8 cellular contexts compared by ENCODE assay signal in genomic region chr1:20194770-20195463, GRCh38. TPM values are rescaled to one million over a fixed set of nuclear protein-coding genes. Genes with fewer than 3 reads are reported as not detected.
DNase-seq lines count a peak whose midpoint lies in the region; ATAC-seq and TF ChIP-seq lines count a peak whose summit lies in the region.

No MANE protein-coding gene starts in this region.

- ATAC-seq in T-cell (replicated peaks in 1 of 4) (peak; percentile 58 to 85 (median 70)), left ventricle myocardium superior (peak; percentile 89), HG03457 (IDR thresholded peaks at IDR 0.05; ENCODE audit: unreplicated experiment) (no peak), HG03439 (IDR thresholded peaks at IDR 0.05; ENCODE audit: unreplicated experiment) (no peak)

- H3K9ac ChIP-seq in KMS-11 (no peak overlapping the region), adipocyte (ENCODE audit: low read length) (no peak overlapping the region), skeletal muscle tissue (ENCODE audit: low read depth in 1 of 3, low read length in 3 of 3) (peak overlapping the region in 1 of 3 donors; percentile 66)

- no TSS peak for BruUV-seq in Caco-2 (replicated peaks; lab: Mats Ljungman, UMichigan)

- no peaks in the 10 kb centered on the region for H3K36me3 Mint-ChIP-seq in Caco-2 (ENCODE audit: insufficient read depth, unreplicated experiment)
- no peaks in the 10 kb centered on the region for H3K36me3 Mint-ChIP-seq in T-cell

- no peaks in the 10 kb centered on the region for H4K20me1 ChIP-seq in KMS-11 (ENCODE audit: insufficient read depth)

- no peaks in the 10 kb centered on the region for H3K9me3 ChIP-seq in Caco-2
- no peaks in the 10 kb centered on the region for H3K9me3 ChIP-seq in adipocyte (ENCODE audit: control insufficient read depth, low read length)
- no peaks in the 10 kb centered on the region for H3K9me3 ChIP-seq in skeletal muscle tissue (ENCODE audit: control insufficient read depth in 3 of 3, low read length in 3 of 3)

- no peak overlapping the region for H3K27ac Mint-ChIP-seq in Caco-2 (ENCODE audit: unreplicated experiment)
- H3K27ac Mint-ChIP-seq in T-cell: no peak overlapping the region

- H2AFZ ChIP-seq in KMS-11 (ENCODE audit: low read depth): no peak overlapping the region

- DNase-seq in Caco-2: peak; percentile 46 to 62
- peak; percentile 29 to 75 (median 65) for DNase-seq in T-cell
- peak; percentile 54 for DNase-seq in adipocyte (ENCODE audit: low read depth)
- DNase-seq in left ventricle myocardium superior: peak; percentile 83

- no peak overlapping the region for H3K4me3 ChIP-seq in Caco-2 (ENCODE audit: low read depth, low read length)
- no peak overlapping the region for H3K4me3 ChIP-seq in KMS-11 (IDR thresholded peaks at IDR 0.05; ENCODE audit: insufficient read depth, low read depth, low read length)
- H3K4me3 ChIP-seq in adipocyte (ENCODE audit: low read length): peak overlapping the region; percentile 54
- peak overlapping the region; percentile 26 to 60 (median 30) for H3K4me3 ChIP-seq in skeletal muscle tissue (ENCODE audit: low read length in 3 of 3)

- H3K4me1 Mint-ChIP-seq in Caco-2 (ENCODE audit: low read depth, unreplicated experiment) (no peaks in the 10 kb centered on the region), T-cell (peaks cover 0 to 3% (median 0%) of the 10 kb centered on the region in 3 donors)

- CTCF ChIA-PET in Caco-2 (lab: Charles Lee) (interaction anchor here (0.7 kb wide), 1 partner anchor 135 kb away, joined by 4 read pairs; no protein-coding TSS in a partner anchor), T-cell (lab: Charles Lee) (interaction anchor here (0.5 to 1.4 kb wide), 9 partner anchors 8 to 1053 kb away, joined by 3 to 6 read pairs (median 4); no protein-coding TSS in a partner anchor)

- H3K27me3 Mint-ChIP-seq in Caco-2 (ENCODE audit: insufficient read depth, unreplicated experiment): peaks cover 3% of the 10 kb centered on the region
- peaks cover 11 to 16% of the 10 kb centered on the region in 2 donors for H3K27me3 Mint-ChIP-seq in T-cell

- no peak overlapping the region for H3K27ac ChIP-seq in KMS-11
- H3K27ac ChIP-seq in skeletal muscle tissue (ENCODE audit: low read depth, low read length): no peak overlapping the region

- H3K27me3 ChIP-seq in Caco-2 (replicated peaks; ENCODE audit: control insufficient read depth, insufficient read depth, low read length): no peaks in the 10 kb centered on the region
- H3K27me3 ChIP-seq in KMS-11 (ENCODE audit: insufficient read depth, low read depth): peaks cover 46% of the 10 kb centered on the region; the same call in 1 of the 2 replicates
- peaks cover 18% of the 10 kb centered on the region for H3K27me3 ChIP-seq in adipocyte (replicated peaks; ENCODE audit: control insufficient read depth, insufficient read depth, low read length)
- peaks cover 17 to 28% (median 24%) of the 10 kb centered on the region in 3 donors for H3K27me3 ChIP-seq in skeletal muscle tissue (ENCODE audit: control insufficient read depth in 3 of 3, insufficient read depth in 3 of 3, low read length in 3 of 3)

- TF ChIP-seq CTCF in Caco-2 (IDR thresholded peaks at IDR 0.05; ENCODE audit: insufficient read depth in 1 of 2, low read depth in 1 of 2, low read length in 1 of 2, severe bottlenecking in 1 of 2, unreplicated experiment in 1 of 2): peak; percentile 54 to 65
- TF ChIP-seq CTCF in KMS-11 (conservative IDR thresholded peaks at IDR 0.05; ENCODE audit: low read depth, low read length): peak; percentile 64

- H3K4me1 ChIP-seq in Caco-2 (no peaks in the 10 kb centered on the region), KMS-11 (ENCODE audit: low read depth, poor library complexity, severe bottlenecking) (no peaks in the 10 kb centered on the region), adipocyte (ENCODE audit: control insufficient read depth, insufficient read depth, low read length) (peaks cover 19% of the 10 kb centered on the region), skeletal muscle tissue (ENCODE audit: control insufficient read depth in 3 of 3, insufficient read depth in 3 of 3, low read length in 3 of 3) (peaks cover 5 to 7% (median 7%) of the 10 kb centered on the region in 3 donors)

- H3K36me3 ChIP-seq in Caco-2 (ENCODE audit: control insufficient read depth, insufficient read depth, low read length) (no peaks in the 10 kb centered on the region), KMS-11 (ENCODE audit: insufficient read depth) (no peaks in the 10 kb centered on the region), adipocyte (ENCODE audit: control insufficient read depth, insufficient read depth, low read length, severe bottlenecking) (no peaks in the 10 kb centered on the region), skeletal muscle tissue (ENCODE audit: control insufficient read depth in 3 of 3, insufficient read depth in 3 of 3, low read length in 3 of 3) (no peaks in the 10 kb centered on the region)

- H3K79me2 ChIP-seq in KMS-11 (ENCODE audit: insufficient read depth, low read depth): no peaks in the 10 kb centered on the region

- H3K4me3 Mint-ChIP-seq in Caco-2 (ENCODE audit: unreplicated experiment): no peak overlapping the region
- H3K4me3 Mint-ChIP-seq in T-cell: no peak overlapping the region

- H3K9me3 Mint-ChIP-seq in Caco-2 (ENCODE audit: unreplicated experiment) (no peaks in the 10 kb centered on the region), T-cell (no peaks in the 10 kb centered on the region)

- POLR2A ChIA-PET in Caco-2 (lab: Charles Lee) (no interaction called here), T-cell (lab: Charles Lee) (no interaction called here)

- no peak overlapping the region for H3K4me2 ChIP-seq in KMS-11

- intact Hi-C loops in Caco-2 (cut with micrococcal nuclease; ENCODE audit: unreplicated experiment): loop anchor here (1.0 kb wide), 2 partner anchors 220 to 277 kb away; no protein-coding TSS in a partner anchor
- intact Hi-C loops in left ventricle myocardium superior (cut with micrococcal nuclease): no loop called here

RNA-seq across cellular contexts. Expression of gene PLA2G2C, which starts 8.6 kb away (rescaled TPM):
- total RNA-seq in Caco-2 (2022) (not detected in 2 replicates), T-cell (under 1 TPM in 1 of 5 donors, not detected in 4; 0.85 TPM), left ventricle myocardium superior (not detected), skeletal muscle tissue (not detected)

RNA-seq across cellular contexts. Expression of gene UBXN10, which starts 9.0 kb away (rescaled TPM):
- total RNA-seq in Caco-2 (2022): 0.05 and 0.07 TPM in 2 replicates
- total RNA-seq in T-cell: under 1 TPM; 0.06 to 0.30 (median 0.20) TPM
- 0.92 TPM for total RNA-seq in left ventricle myocardium superior
- 0.52 TPM for total RNA-seq in skeletal muscle tissue

RNA-seq across cellular contexts. Expression of gene PLA2G2F, which starts 55.8 kb away (rescaled TPM):
- not detected in 2 replicates for total RNA-seq in Caco-2 (2022)
- not detected for total RNA-seq in T-cell
- total RNA-seq in left ventricle myocardium superior: not detected
- not detected for total RNA-seq in skeletal muscle tissue

Comparison
In these comparisons a context has a peak if more than half of its experiments do, and no peak if none do; other contexts are left out.
1. H3K4me3 ChIP-seq: peak in adipocyte (single experiment) and skeletal muscle tissue (3 of 3); none in Caco-2 (single experiment) and KMS-11 (single experiment).
2. ATAC-seq: peak in T-cell (4 of 4) and left ventricle myocardium superior (single experiment); none in HG03457 (single experiment) and HG03439 (single experiment).
3. Peak in every context shown above with its lines, with median percentiles within 50 percentile points of each other: DNase-seq.